9 cellular contexts compared by ENCODE assay signal in the genomic region with DNA sequence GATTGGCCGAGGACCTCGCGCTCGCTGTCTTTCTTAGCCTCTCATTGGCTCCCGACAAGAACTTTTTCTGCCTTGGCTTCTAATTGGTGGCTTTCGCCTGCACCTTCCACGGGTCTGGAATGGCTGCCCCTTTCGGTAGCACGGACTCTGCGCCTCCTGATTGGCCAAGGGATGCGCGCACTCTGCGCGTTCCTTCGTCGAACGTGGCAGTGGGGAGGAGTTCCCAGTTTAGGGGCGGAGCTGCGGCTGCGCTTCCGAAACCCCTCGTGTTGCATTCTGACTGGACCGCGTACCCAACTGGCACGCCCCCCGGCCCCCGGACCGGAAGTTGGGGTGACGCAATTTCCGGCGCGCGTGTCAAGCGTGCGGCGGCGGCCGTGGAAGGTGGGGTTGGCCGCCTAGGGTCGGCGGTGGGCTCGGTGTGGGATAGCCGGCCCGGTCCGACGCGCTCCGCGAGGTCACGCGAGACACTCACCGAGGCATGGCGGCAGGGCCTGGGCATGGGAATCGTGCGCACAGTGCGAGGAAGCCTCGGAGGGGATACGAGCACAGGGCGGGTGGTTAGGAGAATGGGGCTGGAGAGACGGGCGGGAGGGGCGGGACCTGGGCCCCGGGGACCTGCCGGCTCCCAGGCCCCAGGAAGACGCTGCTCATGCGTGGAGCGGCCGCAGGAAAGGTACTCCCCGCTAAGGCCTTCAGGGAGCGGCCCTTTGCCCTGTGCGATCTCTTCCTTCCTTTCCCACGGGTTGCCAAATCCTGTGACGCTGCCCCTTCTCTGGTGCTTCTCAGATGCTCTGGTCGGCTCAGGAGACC.
A peak's percentile ranks its signal among the peaks of the same experiment; 100 is the strongest.
DNase-seq lines count a peak whose midpoint lies in the region; ATAC-seq and FAIRE-seq lines count a peak whose summit lies in the region.
"Had no signal": no experiment of that assay in that cellular context is flagged by ENCODE, and none has a peak within 500 bp of the region (broad histone marks: within the 10 kb centered on the region; RNA-seq: fewer than 3 reads in every experiment).

No MANE protein-coding gene starts in this region.

- peak; percentile 84 for FAIRE-seq in islet of Langerhans (lab: Jason Lieb, UNC)
- FAIRE-seq: colon had no signal

- DNase-seq in AG20443 (ENCODE audit: low spot score) (peak; percentile 98), NCI-H446 (lab: John Stamatoyannopoulos, UW) (peak; percentile 100), cerebellar cortex (ENCODE audit: low spot score) (peak; percentile 100)
- DNase-seq in stimulated activated CD4-positive, alpha-beta T cell treated with anti-CD3 and anti-CD28 coated beads, Interleukin-12 subunit alpha, Interleukin-12 subunit beta, amount 100 ng/mL, for 24 hours (ENCODE audit: low read depth in 2 of 2) = peak; percentile 98

- ATAC-seq in GM19043 (IDR thresholded peaks at IDR 0.05; ENCODE audit: low read depth, unreplicated experiment) (peak; percentile 86), HG03354 (IDR thresholded peaks at IDR 0.05; ENCODE audit: poor library complexity, severe bottlenecking, unreplicated experiment) (peak; percentile 81)
- ATAC-seq in activated CD4-positive, CD25-positive, alpha-beta regulatory T cell treated with anti-CD3 and anti-CD28 coated beads, Interleukin-2, amount 50 U/mL, for 24 hours = peak; percentile 90

Comparison
In these comparisons a context has a peak if more than half of its experiments do, and no peak if none do; other contexts are left out.
1. Peak in every context shown above with its lines: DNase-seq and ATAC-seq.